8 cellular contexts compared by ENCODE assay signal in genomic region chr14:55556929-55557623, GRCh38. TPM values are rescaled to one million over a fixed set of nuclear protein-coding genes. Genes with fewer than 3 reads are reported as not detected.
A peak's percentile ranks its signal among the peaks of the same experiment; 100 is the strongest.
DNase-seq lines count a peak whose midpoint lies in the region; ATAC-seq, FAIRE-seq and TF ChIP-seq lines count a peak whose summit lies in the region.

No MANE protein-coding gene starts in this region.

- H3K9me3 ChIP-seq in endothelial cell of umbilical vein (replicated peaks; ENCODE audit: control insufficient read depth, insufficient read depth, low read length): no peaks in the 10 kb centered on the region

- POLR2A ChIA-PET in endothelial cell of umbilical vein (lab: Charles Lee): no interaction called here

- FAIRE-seq in endothelial cell of umbilical vein (lab: Jason Lieb, UNC): peak; percentile 87

- no peaks in the 10 kb centered on the region for H3K9me1 ChIP-seq in endothelial cell of umbilical vein (replicated peaks; ENCODE audit: control insufficient read depth, extremely low read depth, insufficient read depth, low read length)

- dilution Hi-C loops in endothelial cell of umbilical vein (cut with MboI; ENCODE audit: extremely low pct_ligation_motif_present, low sequenced_read_pairs): no loop called here

- TF ChIP-seq CTCF in endothelial cell of umbilical vein (IDR thresholded peaks at IDR 0.05; ENCODE audit: extremely low read depth in 1 of 2, insufficient read depth in 1 of 2, low read depth in 1 of 2, low read length in 2 of 2) (no peak), nephron (IDR thresholded peaks at IDR 0.05; ENCODE audit: unreplicated experiment in 3 of 3) (no peak), natural killer cell (IDR thresholded peaks at IDR 0.05) (no peak)

- ATAC-seq in natural killer cell: no peak
- no peak for ATAC-seq in GM19395 (IDR thresholded peaks at IDR 0.05; ENCODE audit: unreplicated experiment)

- H3K27ac Mint-ChIP-seq in nephron: peak overlapping the region; percentile 63 to 90 (median 85)
- H3K27ac Mint-ChIP-seq in natural killer cell: no peak overlapping the region

- peak; percentile 21 for DNase-seq in DMS53 treated with DMSO at 0.1 percent for 48 hours (lab: John Stamatoyannopoulos, UW; ENCODE audit: unreplicated experiment)
- DNase-seq in NCI-H2227 treated with DMSO at 0.1 percent for 48 hours (lab: John Stamatoyannopoulos, UW): peak; percentile 59
- peak; percentile 94 for DNase-seq in endothelial cell of umbilical vein (ENCODE audit: low read depth, low spot score)
- DNase-seq in DMS114 treated with DMSO at 0.1 percent for 48 hours (lab: John Stamatoyannopoulos, UW; ENCODE audit: unreplicated experiment): no peak
- no peak for DNase-seq in natural killer cell
- no peak for DNase-seq in activated CD4-positive, alpha-beta T cell treated with anti-CD3 and anti-CD28 coated beads, Interleukin-2, amount 50 U/mL, for 1 hour

- H3K27ac ChIP-seq in endothelial cell of umbilical vein (ENCODE audit: insufficient read depth, low read depth, low read length): no peak overlapping the region

- H3K36me3 ChIP-seq in endothelial cell of umbilical vein (ENCODE audit: control insufficient read depth in 2 of 2, extremely low read depth in 1 of 2, insufficient read depth in 2 of 2, low read length in 2 of 2): no peaks in the 10 kb centered on the region

- H3K27me3 Mint-ChIP-seq in nephron (ENCODE audit: low read depth) (no peaks in the 10 kb centered on the region), natural killer cell (ENCODE audit: low read depth in 2 of 2) (peaks cover 4 to 22% of the 10 kb centered on the region in 2 donors)

- H3K36me3 Mint-ChIP-seq in nephron (ENCODE audit: low read depth) (peaks cover 4% of the 10 kb centered on the region), natural killer cell (no peaks in the 10 kb centered on the region)

- no peaks in the 10 kb centered on the region for H4K20me1 ChIP-seq in endothelial cell of umbilical vein (replicated peaks; ENCODE audit: control insufficient read depth, extremely low read depth, insufficient read depth, low read length)

- H3K4me1 Mint-ChIP-seq in nephron (peaks cover 13% of the 10 kb centered on the region), natural killer cell (no peaks in the 10 kb centered on the region)

- no peak overlapping the region for H3K9ac ChIP-seq in endothelial cell of umbilical vein (replicated peaks; ENCODE audit: extremely low read depth, insufficient read depth, low read length)

- H3K4me3 Mint-ChIP-seq in nephron (peak overlapping the region in 1 of 3 experiments; percentile 25), natural killer cell (no peak overlapping the region)

- H3K79me2 ChIP-seq in endothelial cell of umbilical vein (ENCODE audit: control insufficient read depth, insufficient read depth, low read length): no peaks in the 10 kb centered on the region

- peaks cover 9% of the 10 kb centered on the region for H3K9me3 Mint-ChIP-seq in nephron
- H3K9me3 Mint-ChIP-seq in natural killer cell: no peaks in the 10 kb centered on the region

- H3K27me3 ChIP-seq in endothelial cell of umbilical vein (ENCODE audit: control insufficient read depth in 2 of 2, insufficient read depth in 2 of 2, low read length in 2 of 2): no peaks in the 10 kb centered on the region

- no peak overlapping the region for H3K4me3 ChIP-seq in endothelial cell of umbilical vein (replicated peaks in 1 of 3; ENCODE audit: insufficient read depth in 1 of 3, low read depth in 1 of 3, low read length in 3 of 3)

- no peak overlapping the region for H3K4me2 ChIP-seq in endothelial cell of umbilical vein (ENCODE audit: insufficient read depth, low read length)

- intact Hi-C loops in endothelial cell of umbilical vein (cut with micrococcal nuclease): loop anchor here (1.0 kb wide), 1 partner anchor 102 kb away; no protein-coding TSS in a partner anchor
- intact Hi-C loops in natural killer cell (cut with micrococcal nuclease): no loop called here

- BruUV-seq in endothelial cell of umbilical vein (replicated peaks; lab: Mats Ljungman, UMichigan): no TSS peak

- no peak overlapping the region for H2AFZ ChIP-seq in endothelial cell of umbilical vein (ENCODE audit: low read depth, low read length)

- no peak for TF ChIP-seq POLR2A in endothelial cell of umbilical vein (IDR thresholded peaks at IDR 0.05; ENCODE audit: low read depth, low read length)

- CTCF ChIA-PET in endothelial cell of umbilical vein (lab: Charles Lee): interaction anchor here (0.8 to 3.3 kb wide), 10 partner anchors 11 to 119 kb away, joined by 3 to 34 read pairs (median 4); no protein-coding TSS in a partner anchor

- peaks cover 7% of the 10 kb centered on the region for H3K4me1 ChIP-seq in endothelial cell of umbilical vein (ENCODE audit: control insufficient read depth, extremely low read depth, insufficient read depth, low read length)

TF ChIP-seq in endothelial cell of umbilical vein, 7 proteins besides CTCF, POLR2A, EP300 and RAD21:
- peak; percentile 10 for TF ChIP-seq FOS (IDR thresholded peaks at IDR 0.05; ENCODE audit: borderline replicate concordance, insufficient read depth, low read length)
- TF ChIP-seq, protein P1, sequence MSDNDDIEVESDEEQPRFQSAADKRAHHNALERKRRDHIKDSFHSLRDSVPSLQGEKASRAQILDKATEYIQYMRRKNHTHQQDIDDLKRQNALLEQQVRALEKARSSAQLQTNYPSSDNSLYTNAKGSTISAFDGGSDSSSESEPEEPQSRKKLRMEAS (IDR thresholded peaks at IDR 0.05; ENCODE audit: insufficient read depth, insufficient read length): no peak

RNA-seq across cellular contexts. Expression of gene KTN1, which starts 22.9 kb away (rescaled TPM):
- 135 and 148 TPM in 2 replicates for total RNA-seq in endothelial cell of umbilical vein
- polyA plus RNA-seq in endothelial cell of umbilical vein: 21.2 and 33.2 TPM in 2 replicates
- polyA plus RNA-seq in endothelial cell of umbilical vein (2011; cell fraction: cytosol; rRNA removed): 40.5 and 47.4 TPM in 2 replicates
- 66.0 and 97.3 TPM in 2 replicates for polyA plus RNA-seq in endothelial cell of umbilical vein (2011; cell fraction: nucleus; rRNA removed)
- 98.0 and 138 TPM in 2 replicates for polyA plus RNA-seq in endothelial cell of umbilical vein (2012)
- polyA minus RNA-seq in endothelial cell of umbilical vein: 19.7 and 32.3 TPM in 2 replicates
- polyA minus RNA-seq in endothelial cell of umbilical vein (2011; cell fraction: cytosol; rRNA and poly(A)+ RNA removed): 55.5 TPM
- polyA minus RNA-seq in endothelial cell of umbilical vein (2011; cell fraction: nucleus; rRNA and poly(A)+ RNA removed): 97.9 and 133 TPM in 2 replicates
- 10 to 100 TPM; 63.1 to 96.7 (median 72.8) TPM for total RNA-seq in natural killer cell

Comparison
In these comparisons a context has a peak if more than half of its experiments do, and no peak if none do; other contexts are left out.
1. DNase-seq: peak in DMS53 treated with DMSO at 0.1 percent for 48 hours (single experiment), NCI-H2227 treated with DMSO at 0.1 percent for 48 hours (single experiment) and endothelial cell of umbilical vein (single experiment); none in DMS114 treated with DMSO at 0.1 percent for 48 hours (single experiment), natural killer cell (single experiment) and activated CD4-positive, alpha-beta T cell treated with anti-CD3 and anti-CD28 coated beads, Interleukin-2, amount 50 U/mL, for 1 hour (single experiment).
2. H3K27ac Mint-ChIP-seq: peak in nephron (3 of 3); none in natural killer cell (0 of 2).